8 cellular contexts compared by ENCODE assay signal in the genomic region with DNA sequence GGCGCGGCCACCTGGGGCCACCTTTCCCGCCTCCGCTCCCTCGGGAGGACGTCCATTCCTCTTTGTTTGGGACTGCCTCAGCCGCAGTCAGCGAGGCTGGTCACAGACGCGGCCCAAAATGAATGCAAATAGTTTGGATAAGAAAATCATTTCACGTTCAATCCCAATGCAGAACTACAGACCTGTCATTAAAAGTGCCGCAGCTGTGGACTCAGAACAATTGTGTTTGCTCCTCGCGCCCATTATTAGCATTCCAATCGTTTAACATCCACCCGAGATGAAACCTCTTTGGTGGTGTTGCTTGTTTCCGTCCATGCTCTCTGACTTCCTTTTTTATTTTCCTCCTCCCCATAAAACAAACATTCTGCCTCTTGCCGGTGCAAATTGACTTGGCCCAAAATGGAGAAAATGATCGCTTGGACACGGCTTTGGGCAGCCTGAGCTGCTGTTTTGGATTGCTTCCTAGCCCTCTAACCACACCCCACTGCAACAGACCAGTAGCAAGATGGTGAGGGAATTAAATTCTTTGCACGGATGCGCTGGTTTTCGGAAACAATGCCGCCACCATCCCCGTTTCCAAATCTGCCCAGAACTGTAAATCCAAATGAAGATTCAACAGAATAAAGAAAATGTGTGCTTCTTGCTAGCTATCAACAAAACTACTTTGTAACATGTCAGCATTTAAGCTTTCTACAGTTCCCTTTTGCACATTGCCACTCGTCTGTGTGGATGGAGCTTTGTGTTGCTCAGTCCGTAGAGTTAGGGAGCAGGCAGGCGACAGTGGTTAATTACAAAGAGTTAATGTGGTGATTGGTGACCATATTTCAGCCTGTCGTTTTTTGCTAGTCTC. TPM values are rescaled to one million over a fixed set of nuclear protein-coding genes. Genes with fewer than 3 reads are reported as not detected.
DNase-seq lines count a peak whose midpoint lies in the region; ATAC-seq and TF ChIP-seq lines count a peak whose summit lies in the region.

No MANE protein-coding gene starts in this region.

- 3% methylated on average over 29 of the region's 29 CpGs for WGBS in right cardiac atrium

- H3K27me3 ChIP-seq in ascending aorta (no peaks in the 10 kb centered on the region), right cardiac atrium (ENCODE audit: control insufficient read depth, insufficient read depth) (no peaks in the 10 kb centered on the region)

- DNase-seq in DMS53 treated with DMSO at 0.1 percent for 48 hours (lab: John Stamatoyannopoulos, UW; ENCODE audit: unreplicated experiment) (peak; percentile 32), HCEC 1CT (peak; percentile 74), NCI-H82 treated with DMSO at 0.1 percent for 48 hours (lab: John Stamatoyannopoulos, UW; ENCODE audit: unreplicated experiment) (peak; percentile 46), ascending aorta (ENCODE audit: low spot score in 2 of 2) (peak in 1 of 2 donors; percentile 63), right cardiac atrium (peak in 1 of 3 donors; percentile 20), posterior cingulate gyrus (peak in 7 of 10 donors; percentile 17 to 86 (median 35)), GDM1 (lab: John Stamatoyannopoulos, UW) (no peak)

- peaks cover 0 to 4% of the 10 kb centered on the region in 2 donors for H3K4me1 ChIP-seq in ascending aorta
- no peaks in the 10 kb centered on the region for H3K4me1 ChIP-seq in right cardiac atrium (ENCODE audit: control insufficient read depth, insufficient read depth, low read length)

- H3K4me3 ChIP-seq in ascending aorta, result peak overlapping the region; percentile 89 to 97
- peak overlapping the region; percentile 93 for H3K4me3 ChIP-seq in right cardiac atrium (ENCODE audit: low read length)

- peak overlapping the region; percentile 62 to 86 for H3K27ac ChIP-seq in ascending aorta
- peak overlapping the region; percentile 80 for H3K27ac ChIP-seq in right cardiac atrium (ENCODE audit: low read length)

- H3K9me3 ChIP-seq in ascending aorta (no peaks in the 10 kb centered on the region), right cardiac atrium (ENCODE audit: control insufficient read depth, low read length) (no peaks in the 10 kb centered on the region)

- ATAC-seq in right cardiac atrium (peak; percentile 46 to 58), GM21825 (IDR thresholded peaks at IDR 0.05; ENCODE audit: unreplicated experiment) (no peak)

- no peaks in the 10 kb centered on the region for H3K36me3 ChIP-seq in ascending aorta

- TF ChIP-seq CTCF in ascending aorta (IDR thresholded peaks at IDR 0.05), result no peak

- intact Hi-C loops in ascending aorta (cut with DNase I), result loop anchor here (1.0 to 10.0 kb wide), 5 partner anchors 98 to 1558 kb away; a partner anchor contains a TSS
- intact Hi-C loops in right cardiac atrium (cut with DNase I), result no loop called here
- intact Hi-C loops in posterior cingulate gyrus (cut with DNase I), result loop anchor here (2.0 to 5.0 kb wide), 2 partner anchors 98 to 205 kb away; a partner anchor contains a TSS

RNA-seq across cellular contexts. Expression of a gene that starts 0.8 kb away (rescaled TPM):
- total RNA-seq in ascending aorta, result 4.7 TPM
- total RNA-seq in right cardiac atrium, result 10 to 100 TPM in 3 of 4 donors, 1 to 10 TPM in 1; 8.5 to 11.9 (median 11.3) TPM
- polyA plus RNA-seq in right cardiac atrium, result 2.3 TPM

RNA-seq across cellular contexts. Expression of a gene that starts 0.9 kb away (rescaled TPM):
- total RNA-seq in ascending aorta (6.9 TPM), right cardiac atrium (10 to 100 TPM in 1 of 4 donors, 1 to 10 TPM in 3; 8.7 to 10.2 (median 9.4) TPM)
- polyA plus RNA-seq in right cardiac atrium, result 2.6 TPM

Comparison
In these comparisons a context has a peak if more than half of its experiments do, and no peak if none do; other contexts are left out.
1. intact Hi-C loops: an anchor here in ascending aorta (1.0 to 10.0 kb wide) and posterior cingulate gyrus (2.0 to 5.0 kb wide); none called in right cardiac atrium.